Comparison of ENCODE assay signal across 24 cellular contexts in genomic region chr12:533718-534117, GRCh38.
"Had no signal": no experiment of that assay in that cellular context is flagged by ENCODE, and none has a peak within 500 bp of the region (broad histone marks: within the 10 kb centered on the region; RNA-seq: fewer than 3 reads in every experiment).

No MANE protein-coding gene starts in this region.

- H3K27ac Mint-ChIP-seq: activated CD4-positive, alpha-beta T cell treated with anti-CD3 and anti-CD28 coated beads, Interleukin-2, amount 10 ng/mL, durations not matched to agents 7 days and 5 days; activated CD8-positive, alpha-beta memory T cell treated with anti-CD3 and anti-CD28 coated beads, Interleukin-2, amount 10 ng/mL, durations not matched to agents 7 days and 5 days; activated CD8-positive, alpha-beta T cell treated with anti-CD3 and anti-CD28 coated beads for 36 hours; activated naive CD8-positive, alpha-beta T cell treated with anti-CD3 and anti-CD28 coated beads, Interleukin-2, amount 50 U/mL, for 24 hours; activated T-helper 1 cell treated with anti-CD3 and anti-CD28 coated beads, Interleukin-12 subunit alpha, Interleukin-12 subunit beta, Interleukin-2, Interleukin-4 antibody, amounts not matched to agents 30 ng/mL and 10 ng/mL and 1 ng/mL, durations not matched to agents 14 hours and 24 hours and 36 hours; brain; progenitor cell of endocrine pancreas; T-cell; T-helper 2 cell treated with Interferon-gamma antibody and Interleukin-4, amounts not matched to agents 5 μg/mL and 100 μg/mL, for 36 hours had no signal

- H3K27me3 Mint-ChIP-seq: activated CD8-positive, alpha-beta memory T cell treated with anti-CD3 and anti-CD28 coated beads, Interleukin-2, amount 10 ng/mL, durations not matched to agents 7 days and 5 days; activated CD8-positive, alpha-beta T cell treated with anti-CD3 and anti-CD28 coated beads for 36 hours; activated naive CD8-positive, alpha-beta T cell treated with anti-CD3 and anti-CD28 coated beads, Interleukin-2, amount 50 U/mL, for 24 hours; progenitor cell of endocrine pancreas had no signal

- H3K36me3 Mint-ChIP-seq: activated CD8-positive, alpha-beta memory T cell treated with anti-CD3 and anti-CD28 coated beads, Interleukin-2, amount 10 ng/mL, durations not matched to agents 7 days and 5 days had no signal

- H3K4me3 Mint-ChIP-seq: activated CD4-positive, alpha-beta T cell treated with anti-CD3 and anti-CD28 coated beads, Interleukin-2, amount 10 ng/mL, durations not matched to agents 7 days and 5 days; activated CD8-positive, alpha-beta memory T cell treated with anti-CD3 and anti-CD28 coated beads, Interleukin-2, amount 10 ng/mL, durations not matched to agents 7 days and 5 days; activated CD8-positive, alpha-beta T cell treated with anti-CD3 and anti-CD28 coated beads for 36 hours; activated naive CD8-positive, alpha-beta T cell treated with anti-CD3 and anti-CD28 coated beads, Interleukin-2, amount 50 U/mL, for 24 hours; activated T-helper 1 cell treated with anti-CD3 and anti-CD28 coated beads, Interleukin-12 subunit alpha, Interleukin-12 subunit beta, Interleukin-2, Interleukin-4 antibody, amounts not matched to agents 30 ng/mL and 10 ng/mL and 1 ng/mL, durations not matched to agents 14 hours and 24 hours and 36 hours; brain; T-cell; T-helper 2 cell treated with Interferon-gamma antibody and Interleukin-4, amounts not matched to agents 5 μg/mL and 100 μg/mL, for 36 hours had no signal

- H3K27me3 ChIP-seq: gastrocnemius medialis, sigmoid colon, thyroid gland had no signal

- H3K36me3 ChIP-seq: gastrocnemius medialis, sigmoid colon, thyroid gland had no signal

- H3K4me3 ChIP-seq: gastrocnemius medialis, sigmoid colon, thyroid gland had no signal

- H3K27ac ChIP-seq: gastrocnemius medialis, sigmoid colon, thyroid gland, VCaP had no signal

- DNase-seq: activated CD4-positive, alpha-beta T cell treated with anti-CD3 and anti-CD28 coated beads, Interleukin-2, amount 10 ng/mL, durations not matched to agents 7 days and 5 days; activated CD4-positive, CD25-positive, alpha-beta regulatory T cell treated with anti-CD3 and anti-CD28 coated beads, Interleukin-2, amount 50 U/mL, for 72 hours; activated CD8-positive, alpha-beta memory T cell treated with anti-CD3 and anti-CD28 coated beads, Interleukin-2, amount 10 ng/mL, durations not matched to agents 7 days and 5 days; activated CD8-positive, alpha-beta T cell treated with anti-CD3 and anti-CD28 coated beads for 36 hours; activated gamma-delta T cell; activated naive CD4-positive, alpha-beta T cell treated with anti-CD3 and anti-CD28 coated beads, Interleukin-2, amount 50 U/mL, for 16 hours; activated naive CD8-positive, alpha-beta T cell treated with anti-CD3 and anti-CD28 coated beads, Interleukin-2, amount 50 U/mL, for 24 hours; anterior cingulate cortex; effector CD4-positive, alpha-beta T cell; gastrocnemius medialis; hippocampal formation; left ventricle myocardium superior; retina; sigmoid colon; stimulated activated CD4-positive, alpha-beta T cell treated with anti-CD3 and anti-CD28 coated beads, Interleukin-12 subunit alpha, Interleukin-12 subunit beta, amount 100 ng/mL, for 4 hours; stimulated activated CD4-positive, alpha-beta T cell treated with anti-CD3 and anti-CD28 coated beads, Interleukin-4, amount 100 ng/mL, for 4 hours; stimulated activated naive CD8-positive, alpha-beta T cell treated with anti-CD3 and anti-CD28 coated beads, Interleukin-15, Interleukin-2, amounts not matched to agents 100 U/mL and 50 U/mL, for 24 hours; T-cell; thyroid gland had no signal

- H3K9me3 ChIP-seq: gastrocnemius medialis, sigmoid colon, thyroid gland had no signal

- H3K4me1 ChIP-seq: gastrocnemius medialis, sigmoid colon had no signal

- ATAC-seq: activated CD8-positive, alpha-beta memory T cell treated with anti-CD3 and anti-CD28 coated beads, Interleukin-2, amount 10 ng/mL, durations not matched to agents 7 days and 5 days; activated CD8-positive, alpha-beta T cell treated with anti-CD3 and anti-CD28 coated beads for 36 hours; activated naive CD8-positive, alpha-beta T cell treated with anti-CD3 and anti-CD28 coated beads, Interleukin-2, amount 50 U/mL, for 24 hours; gastrocnemius medialis; left ventricle myocardium superior; stimulated activated naive CD8-positive, alpha-beta T cell treated with anti-CD3 and anti-CD28 coated beads, Interleukin-15, Interleukin-2, amounts not matched to agents 100 U/mL and 50 U/mL, for 24 hours; T-cell had no signal
